9 cellular contexts compared by ENCODE assay signal in the genomic region with DNA sequence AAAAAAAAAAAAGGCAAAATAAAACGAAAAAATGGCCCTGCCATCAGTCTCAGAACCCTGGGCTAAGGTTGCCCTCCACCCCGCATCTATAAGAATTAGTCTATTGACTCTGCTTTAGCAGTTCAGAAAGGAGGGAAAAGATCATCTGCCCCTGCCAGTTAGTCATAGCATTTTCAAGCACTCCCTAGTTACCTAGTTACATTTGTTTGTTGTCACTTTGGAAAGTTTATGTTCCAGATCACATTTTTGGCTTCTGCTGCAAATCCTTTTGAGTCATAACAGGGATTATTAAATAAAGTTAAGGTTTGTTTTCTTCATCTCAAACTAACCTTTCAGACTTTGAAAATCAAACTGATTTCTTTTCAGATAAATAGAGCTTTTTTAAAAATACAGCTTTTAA. TPM values are rescaled to one million over a fixed set of nuclear protein-coding genes. Genes with fewer than 3 reads are reported as not detected.
A peak's percentile ranks its signal among the peaks of the same experiment; 100 is the strongest.
DNase-seq lines count a peak whose midpoint lies in the region; ATAC-seq and TF ChIP-seq lines count a peak whose summit lies in the region.
"Had no signal": no experiment of that assay in that cellular context is flagged by ENCODE, and none has a peak within 500 bp of the region (broad histone marks: within the 10 kb centered on the region; RNA-seq: fewer than 3 reads in every experiment).

No MANE protein-coding gene starts in this region.

- no peak for ATAC-seq in stimulated activated naive CD8-positive, alpha-beta T cell treated with anti-CD3 and anti-CD28 coated beads, Interleukin-15, amount 100 ng/mL, for 72 hours
- ATAC-seq in GM21786 (IDR thresholded peaks at IDR 0.05; ENCODE audit: unreplicated experiment): no peak

- no peaks in the 10 kb centered on the region for H3K4me1 Mint-ChIP-seq in stimulated activated naive CD8-positive, alpha-beta T cell treated with anti-CD3 and anti-CD28 coated beads, Interleukin-15, Interleukin-2, amounts not matched to agents 100 ng/mL and 50 ng/mL, for 24 hours (ENCODE audit: low read depth)
- no peaks in the 10 kb centered on the region for H3K4me1 Mint-ChIP-seq in stimulated activated naive CD8-positive, alpha-beta T cell treated with anti-CD3 and anti-CD28 coated beads, Interleukin-15, amount 100 ng/mL, for 72 hours

- no peak for DNase-seq in stimulated activated naive CD8-positive, alpha-beta T cell treated with anti-CD3 and anti-CD28 coated beads, Interleukin-15, amount 100 ng/mL, for 72 hours
- peak; percentile 92 for DNase-seq in dedifferentiated amniotic fluid mesenchymal stem cell (ENCODE audit: extremely low spot score)
- peak; percentile 61 to 69 for DNase-seq in lung microvascular endothelial cell (ENCODE audit: low read depth in 2 of 2)
- DNase-seq in GM10266 (ENCODE audit: extremely low spot score): no peak
- no peak for DNase-seq in SKM-1 (lab: John Stamatoyannopoulos, UW; ENCODE audit: unreplicated experiment)
- no peak for DNase-seq in DMS114 treated with DMSO at 0.1 percent for 48 hours (lab: John Stamatoyannopoulos, UW; ENCODE audit: unreplicated experiment)
- DNase-seq: NCI-H2171 treated with DMSO at 0.1 percent for 48 hours had no signal

- H3K4me3 Mint-ChIP-seq in stimulated activated naive CD8-positive, alpha-beta T cell treated with anti-CD3 and anti-CD28 coated beads, Interleukin-15, Interleukin-2, amounts not matched to agents 100 ng/mL and 50 ng/mL, for 24 hours: no peak overlapping the region
- no peak overlapping the region for H3K4me3 Mint-ChIP-seq in stimulated activated naive CD8-positive, alpha-beta T cell treated with anti-CD3 and anti-CD28 coated beads, Interleukin-15, amount 100 ng/mL, for 72 hours

- peaks cover 68% of the 10 kb centered on the region for H3K36me3 Mint-ChIP-seq in stimulated activated naive CD8-positive, alpha-beta T cell treated with anti-CD3 and anti-CD28 coated beads, Interleukin-15, Interleukin-2, amounts not matched to agents 100 ng/mL and 50 ng/mL, for 24 hours (ENCODE audit: low read depth)

- TF ChIP-seq CTCF in GM10266 (IDR thresholded peaks at IDR 0.05; ENCODE audit: control insufficient read depth, insufficient read depth, low read depth, missing control alignments): no peak

- peak overlapping the region; percentile 59 for H3K27ac Mint-ChIP-seq in stimulated activated naive CD8-positive, alpha-beta T cell treated with anti-CD3 and anti-CD28 coated beads, Interleukin-15, Interleukin-2, amounts not matched to agents 100 ng/mL and 50 ng/mL, for 24 hours
- H3K27ac Mint-ChIP-seq in stimulated activated naive CD8-positive, alpha-beta T cell treated with anti-CD3 and anti-CD28 coated beads, Interleukin-15, amount 100 ng/mL, for 72 hours: no peak overlapping the region

- no peaks in the 10 kb centered on the region for H3K9me3 Mint-ChIP-seq in stimulated activated naive CD8-positive, alpha-beta T cell treated with anti-CD3 and anti-CD28 coated beads, Interleukin-15, Interleukin-2, amounts not matched to agents 100 ng/mL and 50 ng/mL, for 24 hours
- H3K9me3 Mint-ChIP-seq in stimulated activated naive CD8-positive, alpha-beta T cell treated with anti-CD3 and anti-CD28 coated beads, Interleukin-15, amount 100 ng/mL, for 72 hours: no peaks in the 10 kb centered on the region

- H3K27me3 Mint-ChIP-seq in stimulated activated naive CD8-positive, alpha-beta T cell treated with anti-CD3 and anti-CD28 coated beads, Interleukin-15, Interleukin-2, amounts not matched to agents 100 ng/mL and 50 ng/mL, for 24 hours: no peaks in the 10 kb centered on the region
- H3K27me3 Mint-ChIP-seq in stimulated activated naive CD8-positive, alpha-beta T cell treated with anti-CD3 and anti-CD28 coated beads, Interleukin-15, amount 100 ng/mL, for 72 hours: no peaks in the 10 kb centered on the region

RNA-seq across cellular contexts. Expression of gene AQP7, which starts 52.1 kb away (rescaled TPM):
- not detected in 2 replicates for total RNA-seq in lung microvascular endothelial cell

RNA-seq across cellular contexts. Expression of gene NFX1, which starts 60.0 kb away (rescaled TPM):
- total RNA-seq in lung microvascular endothelial cell: 8.5 and 12.3 TPM in 2 replicates

Comparison
In these comparisons a context has a peak if more than half of its experiments do, and no peak if none do; other contexts are left out.
1. DNase-seq: peak in dedifferentiated amniotic fluid mesenchymal stem cell (single experiment) and lung microvascular endothelial cell (2 of 2); none in stimulated activated naive CD8-positive, alpha-beta T cell treated with anti-CD3 and anti-CD28 coated beads, Interleukin-15, amount 100 ng/mL, for 72 hours (0 of 2), GM10266 (single experiment), SKM-1 (single experiment) and DMS114 treated with DMSO at 0.1 percent for 48 hours (single experiment).